8 cellular contexts compared by ENCODE assay signal in genomic region chr19:5131031-5131865, GRCh38.
A peak's percentile ranks its signal among the peaks of the same experiment; 100 is the strongest.
DNase-seq lines count a peak whose midpoint lies in the region; ATAC-seq and TF ChIP-seq lines count a peak whose summit lies in the region.

No MANE protein-coding gene starts in this region.

- H3K27ac Mint-ChIP-seq in activated CD4-positive, alpha-beta T cell treated with anti-CD3 and anti-CD28 coated beads for 36 hours: peak overlapping the region; percentile 86
- peak overlapping the region; percentile 95 for H3K27ac Mint-ChIP-seq in activated T-cell treated with anti-CD3 and anti-CD28 coated beads, Interleukin-2, amount 50 U/mL, for 24 hours

- no peak for TF ChIP-seq CTCF in vagina (IDR thresholded peaks at IDR 0.05)

- H3K4me3 Mint-ChIP-seq in activated CD4-positive, alpha-beta T cell treated with anti-CD3 and anti-CD28 coated beads for 36 hours: peak overlapping the region; percentile 52
- H3K4me3 Mint-ChIP-seq in activated T-cell treated with anti-CD3 and anti-CD28 coated beads, Interleukin-2, amount 50 U/mL, for 24 hours: peak overlapping the region; percentile 77

- no peaks in the 10 kb centered on the region for H3K27me3 Mint-ChIP-seq in activated CD4-positive, alpha-beta T cell treated with anti-CD3 and anti-CD28 coated beads for 36 hours
- no peaks in the 10 kb centered on the region for H3K27me3 Mint-ChIP-seq in activated T-cell treated with anti-CD3 and anti-CD28 coated beads, Interleukin-2, amount 50 U/mL, for 24 hours

- peaks cover 15% of the 10 kb centered on the region for H3K36me3 Mint-ChIP-seq in activated CD4-positive, alpha-beta T cell treated with anti-CD3 and anti-CD28 coated beads for 36 hours (ENCODE audit: low read depth)
- H3K36me3 Mint-ChIP-seq in activated T-cell treated with anti-CD3 and anti-CD28 coated beads, Interleukin-2, amount 50 U/mL, for 24 hours (ENCODE audit: low read depth): peaks cover 42% of the 10 kb centered on the region

- intact Hi-C loops in activated CD4-positive, alpha-beta T cell treated with anti-CD3 and anti-CD28 coated beads for 36 hours (cut with DNase I, micrococcal nuclease): no loop called here
- intact Hi-C loops in vagina (cut with DNase I): no loop called here

- no peak overlapping the region for H3K4me3 ChIP-seq in vagina

- no peak for TF ChIP-seq POLR2A in vagina (IDR thresholded peaks at IDR 0.05)

- H3K27me3 ChIP-seq in vagina: no peaks in the 10 kb centered on the region

- H3K9me3 Mint-ChIP-seq in activated CD4-positive, alpha-beta T cell treated with anti-CD3 and anti-CD28 coated beads for 36 hours (ENCODE audit: low read depth): no peaks in the 10 kb centered on the region
- H3K9me3 Mint-ChIP-seq in activated T-cell treated with anti-CD3 and anti-CD28 coated beads, Interleukin-2, amount 50 U/mL, for 24 hours: no peaks in the 10 kb centered on the region

- CTCF ChIA-PET in activated CD4-positive, alpha-beta T cell treated with anti-CD3 and anti-CD28 coated beads for 36 hours (lab: Charles Lee): interaction anchor here (0.6 kb wide), 1 partner anchor 1731 kb away, joined by 3 read pairs; no protein-coding TSS in a partner anchor

- H3K9me3 ChIP-seq in vagina: no peaks in the 10 kb centered on the region

- peaks cover 20% of the 10 kb centered on the region for H3K4me1 Mint-ChIP-seq in activated CD4-positive, alpha-beta T cell treated with anti-CD3 and anti-CD28 coated beads for 36 hours
- H3K4me1 Mint-ChIP-seq in activated T-cell treated with anti-CD3 and anti-CD28 coated beads, Interleukin-2, amount 50 U/mL, for 24 hours (ENCODE audit: low read depth): peaks cover 52% of the 10 kb centered on the region

- ATAC-seq in activated CD4-positive, alpha-beta T cell treated with anti-CD3 and anti-CD28 coated beads for 36 hours: peak; percentile 17
- ATAC-seq in HG02943 (IDR thresholded peaks at IDR 0.05; ENCODE audit: low read depth, unreplicated experiment): peak; percentile 48
- peak; percentile 14 for ATAC-seq in stimulated activated naive CD8-positive, alpha-beta T cell treated with anti-CD3 and anti-CD28 coated beads, Interleukin-15, Interleukin-2, amounts not matched to agents 100 U/mL and 50 U/mL, for 24 hours

- H3K27ac ChIP-seq in vagina: no peak overlapping the region

- peaks cover 27% of the 10 kb centered on the region for H3K4me1 ChIP-seq in vagina

- H3K36me3 ChIP-seq in vagina: peaks cover 0 to 39% of the 10 kb centered on the region in 2 donors

- DNase-seq in activated CD4-positive, alpha-beta T cell treated with anti-CD3 and anti-CD28 coated beads for 36 hours: peak; percentile 31
- no peak for DNase-seq in activated CD4-positive, alpha-beta T cell treated with anti-CD3 and anti-CD28 coated beads, Interleukin-2, amount 50 U/mL, for 1 hour
- DNase-seq in activated T-cell treated with anti-CD3 and anti-CD28 coated beads, Interleukin-2, amount 50 U/mL, for 24 hours: peak; percentile 66
- DNase-seq in stimulated activated naive CD8-positive, alpha-beta T cell treated with anti-CD3 and anti-CD28 coated beads, Interleukin-15, Interleukin-2, amounts not matched to agents 100 U/mL and 50 U/mL, for 24 hours: peak; percentile 57
- DNase-seq in NOMO-1 treated with dmso at 0.1 percent for 144 hours (lab: John Stamatoyannopoulos, UW; ENCODE audit: unreplicated experiment) (no peak), HCEC 1CT (no peak), vagina (ENCODE audit: extremely low spot score in 2 of 2) (no peak)

- POLR2A ChIA-PET in activated CD4-positive, alpha-beta T cell treated with anti-CD3 and anti-CD28 coated beads for 36 hours (lab: Charles Lee): no interaction called here

Comparison
In these comparisons a context has a peak if more than half of its experiments do, and no peak if none do; other contexts are left out.
1. DNase-seq: peak in activated CD4-positive, alpha-beta T cell treated with anti-CD3 and anti-CD28 coated beads for 36 hours (single experiment), activated T-cell treated with anti-CD3 and anti-CD28 coated beads, Interleukin-2, amount 50 U/mL, for 24 hours (single experiment) and stimulated activated naive CD8-positive, alpha-beta T cell treated with anti-CD3 and anti-CD28 coated beads, Interleukin-15, Interleukin-2, amounts not matched to agents 100 U/mL and 50 U/mL, for 24 hours (single experiment); none in activated CD4-positive, alpha-beta T cell treated with anti-CD3 and anti-CD28 coated beads, Interleukin-2, amount 50 U/mL, for 1 hour (single experiment), NOMO-1 treated with dmso at 0.1 percent for 144 hours (single experiment), HCEC 1CT (single experiment) and vagina (0 of 2).
2. Peak in every context shown above with its lines, with median percentiles within 50 percentile points of each other: ATAC-seq.